In the genomic region with DNA sequence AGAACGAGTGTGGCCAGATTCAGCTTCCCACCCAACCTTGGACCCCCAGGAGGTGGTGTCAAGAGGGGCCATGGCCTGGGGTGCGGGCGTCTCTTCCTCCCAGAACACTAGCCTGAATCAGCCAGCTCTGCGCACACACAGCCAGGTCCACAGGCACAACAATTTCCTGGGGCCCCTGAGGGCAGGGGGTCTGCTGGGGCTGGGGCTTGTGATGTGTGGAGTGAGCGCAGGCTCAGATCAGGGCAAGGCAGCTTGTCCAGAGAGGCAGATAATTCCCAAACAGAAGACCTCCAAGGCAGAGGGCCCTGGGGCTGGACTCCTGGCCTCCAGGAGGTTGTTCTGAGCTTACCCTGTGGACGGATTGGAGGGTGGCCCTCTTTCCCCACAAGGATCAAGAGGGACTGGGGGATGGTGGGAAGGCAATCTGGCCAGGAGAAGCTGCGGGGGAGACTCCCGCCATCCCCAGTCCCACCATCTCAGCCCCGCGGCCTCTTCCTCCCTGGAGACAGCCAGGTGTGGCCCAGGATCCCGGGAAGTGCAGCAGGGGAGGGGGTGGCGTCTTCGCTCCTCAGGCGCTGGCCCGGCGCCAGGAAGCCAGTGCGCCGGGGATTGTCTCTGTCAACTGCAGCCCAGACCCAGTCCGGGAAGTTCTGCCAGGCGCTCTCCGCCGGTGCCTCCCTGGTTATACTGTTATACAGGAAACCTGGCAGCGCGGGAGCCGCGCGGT, we compare ENCODE assay signal across 8 cellular contexts. TPM values are rescaled to one million over a fixed set of nuclear protein-coding genes. Genes with fewer than 3 reads are reported as not detected.
DNase-seq lines count a peak whose midpoint lies in the region; ATAC-seq and TF ChIP-seq lines count a peak whose summit lies in the region.

No MANE protein-coding gene starts in this region.

- POLR2A ChIA-PET in activated CD8-positive, alpha-beta T cell treated with anti-CD3 and anti-CD28 coated beads for 36 hours (lab: Charles Lee), result interaction anchor here (0.6 to 7.1 kb wide), 3 partner anchors 10 to 84 kb away, joined by 3 to 77 read pairs (median 5); no protein-coding TSS in a partner anchor

- peak overlapping the region; percentile 64 for H3K4me3 Mint-ChIP-seq in activated CD8-positive, alpha-beta T cell treated with anti-CD3 and anti-CD28 coated beads for 36 hours

- H3K36me3 Mint-ChIP-seq in activated CD8-positive, alpha-beta T cell treated with anti-CD3 and anti-CD28 coated beads for 36 hours (ENCODE audit: low read depth), result no peaks in the 10 kb centered on the region

- peaks cover 34% of the 10 kb centered on the region for H3K4me1 Mint-ChIP-seq in activated CD8-positive, alpha-beta T cell treated with anti-CD3 and anti-CD28 coated beads for 36 hours (ENCODE audit: low read depth)

- H3K36me3 ChIP-seq in tibial artery, result no peaks in the 10 kb centered on the region

- H3K9me3 ChIP-seq in iPS-18c (ENCODE audit: control insufficient read depth, insufficient read depth, low read length) (peaks cover 4% of the 10 kb centered on the region), tibial artery (no peaks in the 10 kb centered on the region)

- CTCF ChIA-PET in activated CD8-positive, alpha-beta T cell treated with anti-CD3 and anti-CD28 coated beads for 36 hours (lab: Charles Lee), result interaction anchor here (0.8 to 1.3 kb wide), 2 partner anchors 9 to 10 kb away, joined by 3 to 5 read pairs; no protein-coding TSS in a partner anchor

- H3K27ac Mint-ChIP-seq in activated CD8-positive, alpha-beta T cell treated with anti-CD3 and anti-CD28 coated beads for 36 hours, result peak overlapping the region; percentile 32

- ATAC-seq in activated CD8-positive, alpha-beta T cell treated with anti-CD3 and anti-CD28 coated beads for 36 hours, result no peak

- peak; percentile 26 to 35 for DNase-seq in activated CD4-positive, alpha-beta T cell treated with anti-CD3 and anti-CD28 coated beads, Interleukin-2, amount 50 U/mL, for 48 hours
- no peak for DNase-seq in activated CD4-positive, alpha-beta T cell treated with anti-CD3 and anti-CD28 coated beads, Interleukin-2, amount 50 U/mL, for 4 hours
- DNase-seq in activated CD8-positive, alpha-beta T cell treated with anti-CD3 and anti-CD28 coated beads for 36 hours, result no peak
- DNase-seq in tibial artery, result no peak
- no peak for DNase-seq in AG08395 (ENCODE audit: low spot score)
- DNase-seq in SK-N-DZ (ENCODE audit: low spot score), result no peak
- no peak for DNase-seq in nucleus accumbens (lab: John Stamatoyannopoulos, UW)

- H3K4me1 ChIP-seq in tibial artery, result peaks cover 0 to 50% (median 49%) of the 10 kb centered on the region in 4 donors

- peaks cover 34% of the 10 kb centered on the region for H3K27me3 Mint-ChIP-seq in activated CD8-positive, alpha-beta T cell treated with anti-CD3 and anti-CD28 coated beads for 36 hours

- no peak overlapping the region for H3K27ac ChIP-seq in tibial artery

- peak overlapping the region; percentile 40 for H3K4me3 ChIP-seq in iPS-18c (ENCODE audit: insufficient read depth, low read depth, low read length)
- H3K4me3 ChIP-seq in tibial artery, result peak overlapping the region; percentile 15 to 45

- intact Hi-C loops in activated CD8-positive, alpha-beta T cell treated with anti-CD3 and anti-CD28 coated beads for 36 hours (cut with micrococcal nuclease), result no loop called here
- intact Hi-C loops in tibial artery (cut with DNase I; ENCODE audit: low total_unique reads), result no loop called here

- no peak for TF ChIP-seq CTCF in activated CD8-positive, alpha-beta T cell treated with anti-CD3 and anti-CD28 coated beads for 36 hours (IDR thresholded peaks at IDR 0.05)
- TF ChIP-seq CTCF in tibial artery (IDR thresholded peaks at IDR 0.05), result no peak

- H3K9me3 Mint-ChIP-seq in activated CD8-positive, alpha-beta T cell treated with anti-CD3 and anti-CD28 coated beads for 36 hours, result no peaks in the 10 kb centered on the region

- peaks cover 0 to 57% of the 10 kb centered on the region in 2 donors for H3K27me3 ChIP-seq in tibial artery

RNA-seq across cellular contexts. Expression of a gene that starts 52.0 kb away (rescaled TPM):
- 100 to 1,000 TPM; 132 to 141 TPM for total RNA-seq in activated CD8-positive, alpha-beta T cell treated with anti-CD3 and anti-CD28 coated beads for 36 hours
- 122 and 134 TPM in 2 replicates for polyA plus RNA-seq in SK-N-DZ (2014; cell fraction: cytosol; rRNA removed)
- 113 and 125 TPM in 2 replicates for polyA plus RNA-seq in SK-N-DZ (2014; cell fraction: nucleus; rRNA removed)

Comparison
In these comparisons a context has a peak if more than half of its experiments do, and no peak if none do; other contexts are left out.
1. DNase-seq: peak in activated CD4-positive, alpha-beta T cell treated with anti-CD3 and anti-CD28 coated beads, Interleukin-2, amount 50 U/mL, for 48 hours (2 of 2); none in activated CD4-positive, alpha-beta T cell treated with anti-CD3 and anti-CD28 coated beads, Interleukin-2, amount 50 U/mL, for 4 hours (0 of 2), activated CD8-positive, alpha-beta T cell treated with anti-CD3 and anti-CD28 coated beads for 36 hours (single experiment), tibial artery (0 of 2), AG08395 (single experiment), SK-N-DZ (single experiment) and nucleus accumbens (0 of 56).